12 cellular contexts compared by ENCODE assay signal in the genomic region with DNA sequence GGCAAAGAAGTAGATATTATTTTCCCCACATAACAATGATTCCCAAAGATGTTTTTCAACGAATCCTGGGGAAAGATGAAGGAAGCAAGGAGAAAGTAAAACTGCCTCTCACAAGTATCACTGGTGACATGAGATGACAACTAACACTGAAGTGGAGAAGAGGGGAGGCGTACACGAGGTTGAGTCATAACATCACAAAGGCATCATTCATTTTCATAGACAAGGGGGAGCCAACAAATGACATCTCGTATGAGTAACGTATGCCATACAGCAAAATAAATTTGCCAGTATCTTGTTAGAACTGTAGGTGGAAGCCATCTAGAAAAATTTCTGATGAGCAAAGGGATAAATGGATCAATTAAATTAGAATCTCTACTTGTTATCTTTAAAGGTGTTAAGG. TPM values are rescaled to one million over a fixed set of nuclear protein-coding genes. Genes with fewer than 3 reads are reported as not detected.
A peak's percentile ranks its signal among the peaks of the same experiment; 100 is the strongest.
DNase-seq lines count a peak whose midpoint lies in the region; ATAC-seq and TF ChIP-seq lines count a peak whose summit lies in the region.
"Had no signal": no experiment of that assay in that cellular context is flagged by ENCODE, and none has a peak within 500 bp of the region (broad histone marks: within the 10 kb centered on the region; RNA-seq: fewer than 3 reads in every experiment).

No MANE protein-coding gene starts in this region.

- H3K4me3 Mint-ChIP-seq in activated T-cell treated with anti-CD3 and anti-CD28 coated beads, Interleukin-2, amount 50 U/mL, for 4 hours = no peak overlapping the region
- no peak overlapping the region for H3K4me3 Mint-ChIP-seq in CD14-positive monocyte

- no peak for TF ChIP-seq CTCF in CD14-positive monocyte (IDR thresholded peaks at IDR 0.05)

- POLR2A ChIA-PET in HEK293T (lab: Yijun Ruan, JAX) = no interaction called here

- H3K36me3 ChIP-seq in trophoblast cell (ENCODE audit: control insufficient read depth in 1 of 2, insufficient read depth in 2 of 2, low read length in 2 of 2) = no peaks in the 10 kb centered on the region
- H3K36me3 ChIP-seq: adrenal gland had no signal

- no peak overlapping the region for H3K4ac ChIP-seq in trophoblast cell (ENCODE audit: low read depth, low read length)

- no peak overlapping the region for H3K27ac Mint-ChIP-seq in CD14-positive monocyte

- no peaks in the 10 kb centered on the region for H3K79me1 ChIP-seq in trophoblast cell (ENCODE audit: low read length)

- no peak overlapping the region for H4K8ac ChIP-seq in trophoblast cell (ENCODE audit: low read depth, low read length)

- H3K4me1 Mint-ChIP-seq in activated T-cell treated with anti-CD3 and anti-CD28 coated beads, Interleukin-2, amount 50 U/mL, for 4 hours (ENCODE audit: low read depth) = peaks cover 7% of the 10 kb centered on the region
- no peaks in the 10 kb centered on the region for H3K4me1 Mint-ChIP-seq in CD14-positive monocyte

- no peaks in the 10 kb centered on the region for H3K27me3 ChIP-seq in trophoblast cell (ENCODE audit: insufficient read depth, low read length)
- H3K27me3 ChIP-seq: adrenal gland had no signal

- H3K9me3 Mint-ChIP-seq in activated T-cell treated with anti-CD3 and anti-CD28 coated beads, Interleukin-2, amount 50 U/mL, for 4 hours = no peaks in the 10 kb centered on the region
- peaks cover 0 to 2% (median 0%) of the 10 kb centered on the region in 7 donors for H3K9me3 Mint-ChIP-seq in CD14-positive monocyte

- H4K91ac ChIP-seq in trophoblast cell (ENCODE audit: low read depth, low read length) = no peak overlapping the region

- H4K12ac ChIP-seq in trophoblast cell (ENCODE audit: low read depth, low read length) = no peak overlapping the region

- H3K9ac ChIP-seq in trophoblast cell (ENCODE audit: low read length) = no peak overlapping the region

- no peak overlapping the region for H3K4me2 ChIP-seq in trophoblast cell (ENCODE audit: low read length)

- H2BK12ac ChIP-seq in trophoblast cell (ENCODE audit: low read length) = no peak overlapping the region

- no peak overlapping the region for H3K14ac ChIP-seq in trophoblast cell (ENCODE audit: low read length)

- H3K9me3 ChIP-seq in trophoblast cell (ENCODE audit: insufficient read depth, low read depth, low read length) = no peaks in the 10 kb centered on the region
- H3K9me3 ChIP-seq: adrenal gland had no signal

- no peak overlapping the region for H2BK5ac ChIP-seq in trophoblast cell (ENCODE audit: low read depth, low read length, poor library complexity)

- no peak overlapping the region for H2BK120ac ChIP-seq in trophoblast cell (ENCODE audit: insufficient read depth, low read length, poor library complexity)

- H3K18ac ChIP-seq in trophoblast cell (ENCODE audit: low read length) = no peak overlapping the region

- CTCF ChIA-PET in HEK293T (lab: Yijun Ruan, JAX) = no interaction called here

- H2AK5ac ChIP-seq in trophoblast cell (ENCODE audit: low read length) = no peak overlapping the region

- H3K4me3 ChIP-seq in trophoblast cell (ENCODE audit: low read depth, low read length) = no peak overlapping the region
- H3K4me3 ChIP-seq: adrenal gland, skin epidermis had no signal

- peak overlapping the region; percentile 69 for H3K23ac ChIP-seq in trophoblast cell (ENCODE audit: low read length)

- no peak overlapping the region for H2AFZ ChIP-seq in trophoblast cell (ENCODE audit: insufficient read depth, low read length, poor library complexity)

- ATAC-seq in activated T-cell treated with anti-CD3 and anti-CD28 coated beads, Interleukin-2, amount 50 U/mL, for 4 hours = peak; percentile 93 to 99
- ATAC-seq in SK-N-SH treated with all-trans-retinoic acid at 6 μM for 48 hours = peak; percentile 66
- ATAC-seq in HG03571 (IDR thresholded peaks at IDR 0.05; ENCODE audit: unreplicated experiment) = no peak

- H3K27me3 Mint-ChIP-seq in activated T-cell treated with anti-CD3 and anti-CD28 coated beads, Interleukin-2, amount 50 U/mL, for 4 hours (ENCODE audit: low read depth) = no peaks in the 10 kb centered on the region
- H3K27me3 Mint-ChIP-seq in CD14-positive monocyte (ENCODE audit: low read depth in 3 of 3) = no peaks in the 10 kb centered on the region

- H3K4me1 ChIP-seq in trophoblast cell (ENCODE audit: control insufficient read depth in 1 of 2, insufficient read depth in 2 of 2, low read length in 2 of 2) = peaks cover 0 to 3% of the 10 kb centered on the region in 2 experiments

- no CpG with 5 or more reads among the region's 5 CpGs for WGBS in trophoblast cell (ENCODE audit: extremely low coverage, insufficient coverage, insufficient read length)

- H3K27ac ChIP-seq in trophoblast cell (ENCODE audit: low read depth, low read length) = no peak overlapping the region
- H3K27ac ChIP-seq: adrenal gland, skin epidermis had no signal

- intact Hi-C loops in CD14-positive monocyte (cut with micrococcal nuclease) = no loop called here

- no peaks in the 10 kb centered on the region for H3K79me2 ChIP-seq in trophoblast cell (ENCODE audit: control insufficient read depth, insufficient read depth, low read length, poor library complexity)

- DNase-seq in activated T-cell treated with anti-CD3 and anti-CD28 coated beads, Interleukin-2, amount 50 U/mL, for 4 hours = no peak
- no peak for DNase-seq in activated T-cell treated with anti-CD3 and anti-CD28 coated beads, Interleukin-2, amount 50 U/mL, for 48 hours
- DNase-seq in HEK293T (ENCODE audit: extremely low spot score) = no peak
- no peak for DNase-seq in trophoblast cell
- no peak for DNase-seq in CD14-positive monocyte (ENCODE audit: low spot score)
- DNase-seq in NCI-H1105 (lab: John Stamatoyannopoulos, UW) = no peak
- DNase-seq: activated CD4-positive, CD25-positive, alpha-beta regulatory T cell; adrenal gland; SHP77 had no signal

- H3K36me3 Mint-ChIP-seq in activated T-cell treated with anti-CD3 and anti-CD28 coated beads, Interleukin-2, amount 50 U/mL, for 4 hours (ENCODE audit: insufficient read depth) = peaks cover 13% of the 10 kb centered on the region
- H3K36me3 Mint-ChIP-seq in CD14-positive monocyte = no peaks in the 10 kb centered on the region

TF ChIP-seq in HEK293T, 16 proteins besides CTCF, POLR2A, EP300 and RAD21:
- no peak for TF ChIP-seq BHLHE40 (IDR thresholded peaks at IDR 0.05; ENCODE audit: borderline replicate concordance)
- TF ChIP-seq, protein P1, sequence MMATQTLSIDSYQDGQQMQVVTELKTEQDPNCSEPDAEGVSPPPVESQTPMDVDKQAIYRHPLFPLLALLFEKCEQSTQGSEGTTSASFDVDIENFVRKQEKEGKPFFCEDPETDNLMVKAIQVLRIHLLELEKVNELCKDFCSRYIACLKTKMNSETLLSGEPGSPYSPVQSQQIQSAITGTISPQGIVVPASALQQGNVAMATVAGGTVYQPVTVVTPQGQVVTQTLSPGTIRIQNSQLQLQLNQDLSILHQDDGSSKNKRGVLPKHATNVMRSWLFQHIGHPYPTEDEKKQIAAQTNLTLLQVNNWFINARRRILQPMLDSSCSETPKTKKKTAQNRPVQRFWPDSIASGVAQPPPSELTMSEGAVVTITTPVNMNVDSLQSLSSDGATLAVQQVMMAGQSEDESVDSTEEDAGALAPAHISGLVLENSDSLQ (IDR thresholded peaks at IDR 0.05) = 0 out of 2 replicates have a peak, but pooled peaks have one; percentile 6

TF ChIP-seq in SK-N-SH treated with all-trans-retinoic acid at 6 μM for 48 hours, 23 proteins besides CTCF, POLR2A, EP300 and RAD21 (continues in another document):
- TF ChIP-seq ZNF70 (CRISPR knock-in tag; IDR thresholded peaks at IDR 0.05) (no peak), TCF4 (CRISPR knock-in tag; IDR thresholded peaks at IDR 0.05; ENCODE audit: borderline replicate concordance) (no peak), ZFP30 (CRISPR knock-in tag; IDR thresholded peaks at IDR 0.05) (no peak), TOX (CRISPR knock-in tag; IDR thresholded peaks at IDR 0.05; ENCODE audit: borderline replicate concordance) (peak; percentile 74; the same call in 1 of the 2 replicates), SNAI2 (CRISPR knock-in tag; IDR thresholded peaks at IDR 0.05) (no peak), CSDC2 (CRISPR knock-in tag; IDR thresholded peaks at IDR 0.05) (no peak), BACH2 (CRISPR knock-in tag; IDR thresholded peaks at IDR 0.05; ENCODE audit: borderline replicate concordance) (no peak), ZC3H10 (CRISPR knock-in tag; IDR thresholded peaks at IDR 0.05) (peak; percentile 68; the same call in 1 of the 2 replicates), ZFP3 (CRISPR knock-in tag; IDR thresholded peaks at IDR 0.05) (no peak), ISL1 (CRISPR knock-in tag; IDR thresholded peaks at IDR 0.05) (no peak)
- TF ChIP-seq, protein P2, sequence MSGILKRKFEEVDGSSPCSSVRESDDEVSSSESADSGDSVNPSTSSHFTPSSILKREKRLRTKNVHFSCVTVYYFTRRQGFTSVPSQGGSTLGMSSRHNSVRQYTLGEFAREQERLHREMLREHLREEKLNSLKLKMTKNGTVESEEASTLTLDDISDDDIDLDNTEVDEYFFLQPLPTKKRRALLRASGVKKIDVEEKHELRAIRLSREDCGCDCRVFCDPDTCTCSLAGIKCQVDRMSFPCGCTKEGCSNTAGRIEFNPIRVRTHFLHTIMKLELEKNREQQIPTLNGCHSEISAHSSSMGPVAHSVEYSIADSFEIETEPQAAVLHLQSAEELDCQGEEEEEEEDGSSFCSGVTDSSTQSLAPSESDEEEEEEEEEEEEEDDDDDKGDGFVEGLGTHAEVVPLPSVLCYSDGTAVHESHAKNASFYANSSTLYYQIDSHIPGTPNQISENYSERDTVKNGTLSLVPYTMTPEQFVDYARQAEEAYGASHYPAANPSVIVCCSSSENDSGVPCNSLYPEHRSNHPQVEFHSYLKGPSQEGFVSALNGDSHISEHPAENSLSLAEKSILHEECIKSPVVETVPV (CRISPR knock-in tag; IDR thresholded peaks at IDR 0.05) = no peak

RNA-seq across cellular contexts. Expression of a gene that starts 56.6 kb away (rescaled TPM):
- 10 to 100 TPM in 1 of 3 donors, 1 to 10 TPM in 2; 5.8 to 10.8 (median 6.2) TPM for total RNA-seq in activated T-cell treated with anti-CD3 and anti-CD28 coated beads, Interleukin-2, amount 50 U/mL, for 4 hours
- 250 and 251 TPM in 2 replicates for polyA plus RNA-seq in trophoblast cell (2013)
- polyA plus RNA-seq in CD14-positive monocyte = under 1 TPM; 0.63 to 0.72 TPM
